ENCODE assay signal across 16 cellular contexts in genomic region chr4:148397006-148397673, GRCh38.
"Had no signal": no experiment of that assay in that cellular context is flagged by ENCODE, and none has a peak within 500 bp of the region (broad histone marks: within the 10 kb centered on the region; RNA-seq: fewer than 3 reads in every experiment).

No MANE protein-coding gene starts in this region.

- DNase-seq: activated CD4-positive, alpha-beta T cell treated with anti-CD3 and anti-CD28 coated beads, Interleukin-2, amount 50 U/mL, for 4 hours; activated gamma-delta T cell treated with Interleukin-2 at 50 U/mL for 16 hours; dermis blood vessel endothelial cell; effector memory CD8-positive, alpha-beta T cell; hippocampal formation; islet precursor cell; mesenchymal stem cell; nephron progenitor cell; nucleus accumbens; retina; stimulated activated CD4-positive, alpha-beta T cell treated with anti-CD3 and anti-CD28 coated beads, Interleukin-4, amount 100 ng/mL, for 24 hours; stimulated activated naive B cell treated with anti-CD40 and anti-IgM and Interleukin-4, amounts not matched to agents 10 μg/mL and 1 μg/mL and 100 μg/mL, for 72 hours; SW 1271 had no signal

- H3K4me3 Mint-ChIP-seq: activated T-helper 1 cell treated with anti-CD3 and anti-CD28 coated beads, Interleukin-12 subunit alpha, Interleukin-12 subunit beta, Interleukin-2, Interleukin-4 antibody, amounts not matched to agents 30 ng/mL and 10 ng/mL and 1 ng/mL, durations not matched to agents 14 hours and 24 hours and 36 hours; effector memory CD8-positive, alpha-beta T cell; nephron progenitor cell; stimulated activated naive B cell treated with anti-CD40 and anti-IgM and Interleukin-4, amounts not matched to agents 10 μg/mL and 1 μg/mL and 100 μg/mL, for 72 hours had no signal

- H3K27me3 Mint-ChIP-seq: effector memory CD8-positive, alpha-beta T cell; stimulated activated naive B cell treated with anti-CD40 and anti-IgM and Interleukin-4, amounts not matched to agents 10 μg/mL and 1 μg/mL and 100 μg/mL, for 72 hours had no signal

- ATAC-seq: activated naive CD4-positive, alpha-beta T cell treated with anti-CD3 and anti-CD28 coated beads, Interleukin-2, amount 50 U/mL, for 72 hours; effector memory CD8-positive, alpha-beta T cell; stimulated activated naive B cell treated with anti-CD40 and anti-IgM and Interleukin-4, amounts not matched to agents 10 μg/mL and 1 μg/mL and 100 μg/mL, for 72 hours had no signal

- H3K27ac Mint-ChIP-seq: activated naive CD4-positive, alpha-beta T cell treated with anti-CD3 and anti-CD28 coated beads, Interleukin-2, amount 50 U/mL, for 72 hours; activated T-helper 1 cell treated with anti-CD3 and anti-CD28 coated beads, Interleukin-12 subunit alpha, Interleukin-12 subunit beta, Interleukin-2, Interleukin-4 antibody, amounts not matched to agents 30 ng/mL and 10 ng/mL and 1 ng/mL, durations not matched to agents 14 hours and 24 hours and 36 hours; nephron progenitor cell; stimulated activated naive B cell treated with anti-CD40 and anti-IgM and Interleukin-4, amounts not matched to agents 10 μg/mL and 1 μg/mL and 100 μg/mL, for 72 hours had no signal

- H3K27ac ChIP-seq: skin epidermis had no signal

- H3K4me3 ChIP-seq: skin epidermis had no signal

- H3K36me3 Mint-ChIP-seq: activated naive CD4-positive, alpha-beta T cell treated with anti-CD3 and anti-CD28 coated beads, Interleukin-2, amount 50 U/mL, for 72 hours; stimulated activated naive B cell treated with anti-CD40 and anti-IgM and Interleukin-4, amounts not matched to agents 10 μg/mL and 1 μg/mL and 100 μg/mL, for 72 hours had no signal
